Comparison of ENCODE assay signal across 1 cellular context in the genomic region with DNA sequence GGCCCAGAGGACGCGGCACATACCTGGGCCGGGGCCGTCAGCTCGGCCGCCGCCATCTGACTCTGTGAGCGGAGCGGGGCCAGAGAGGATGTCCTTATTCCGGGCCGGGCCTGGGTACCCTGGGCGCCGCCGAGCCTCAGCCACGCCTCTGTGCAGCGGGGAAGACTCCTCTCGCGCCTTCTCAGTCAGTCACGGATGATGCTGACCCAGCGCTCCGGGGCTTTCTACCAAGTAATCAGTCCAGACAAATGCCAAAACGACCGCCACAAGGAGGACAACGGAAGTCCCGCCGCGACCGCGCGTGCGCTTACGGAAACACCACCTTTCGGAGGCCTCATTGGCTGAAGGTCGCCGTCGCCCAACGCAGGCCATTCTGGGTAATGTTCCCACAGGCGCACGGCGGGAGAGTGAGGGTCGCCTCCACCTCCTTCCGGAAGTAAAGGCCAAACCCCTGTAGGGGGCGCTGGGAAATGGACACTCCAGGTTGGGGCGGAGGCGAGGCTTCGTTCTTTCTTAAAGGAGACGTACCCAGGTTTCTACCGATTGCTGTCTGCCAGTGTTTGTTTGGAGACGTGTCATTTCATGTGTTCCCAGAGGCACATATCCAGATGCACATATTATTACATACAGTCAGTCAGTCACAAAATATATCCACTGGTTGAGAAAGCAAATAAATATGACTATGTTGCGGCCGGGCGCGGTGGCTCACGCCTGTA.
A peak's percentile ranks its signal among the peaks of the same experiment; 100 is the strongest.
TF ChIP-seq lines count a peak whose summit lies in the region.

A gene (minus strand): TSS at position 288 of the 716 bp plus-strand sequence. CDS start 232 bp downstream, at position 56.

TF ChIP-seq in WTC11, 78 proteins besides CTCF, POLR2A, EP300 and RAD21 (continued from another document):
- TF ChIP-seq, protein P1, sequence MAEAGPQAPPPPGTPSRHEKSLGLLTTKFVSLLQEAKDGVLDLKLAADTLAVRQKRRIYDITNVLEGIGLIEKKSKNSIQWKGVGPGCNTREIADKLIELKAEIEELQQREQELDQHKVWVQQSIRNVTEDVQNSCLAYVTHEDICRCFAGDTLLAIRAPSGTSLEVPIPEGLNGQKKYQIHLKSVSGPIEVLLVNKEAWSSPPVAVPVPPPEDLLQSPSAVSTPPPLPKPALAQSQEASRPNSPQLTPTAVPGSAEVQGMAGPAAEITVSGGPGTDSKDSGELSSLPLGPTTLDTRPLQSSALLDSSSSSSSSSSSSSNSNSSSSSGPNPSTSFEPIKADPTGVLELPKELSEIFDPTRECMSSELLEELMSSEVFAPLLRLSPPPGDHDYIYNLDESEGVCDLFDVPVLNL (CRISPR knock-in tag; IDR thresholded peaks at IDR 0.05; ENCODE audit: borderline replicate concordance, low read depth): 0 out of 2 replicates have a peak, but pooled peaks have one; percentile 1
- TF ChIP-seq NR3C1 (CRISPR knock-in tag; conservative IDR thresholded peaks at IDR 0.05; ENCODE audit: low read depth) (no peak), OVOL2 (CRISPR knock-in tag; IDR thresholded peaks at IDR 0.05; ENCODE audit: borderline replicate concordance) (no peak)
TF ChIP-seq in WTC11: peak in this region for 14.
